Comparison of ENCODE assay signal across 1 cellular context in the genomic region with DNA sequence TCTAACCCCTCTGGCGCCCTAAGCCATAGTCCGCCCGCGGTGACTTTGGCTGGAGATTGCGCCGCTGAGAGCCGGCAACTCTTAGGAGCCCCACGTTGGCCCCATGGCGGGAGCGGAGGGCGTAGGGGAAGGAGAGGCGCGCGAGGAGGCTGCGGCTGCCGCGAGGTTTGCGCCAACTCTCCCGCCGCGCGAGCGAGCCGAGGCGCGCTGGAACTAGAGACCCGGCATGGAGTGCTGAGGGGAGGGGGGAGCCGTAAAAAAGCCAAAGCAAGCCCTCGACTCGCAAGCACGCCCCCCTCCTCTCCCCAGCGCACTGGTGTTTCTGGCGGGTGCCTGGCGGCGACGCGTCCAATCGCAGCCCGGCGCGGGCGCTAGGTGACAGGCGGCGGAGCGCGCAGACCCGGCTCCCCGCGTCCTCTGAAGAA.
TF ChIP-seq lines count a peak whose summit lies in the region.

A gene with protein sequence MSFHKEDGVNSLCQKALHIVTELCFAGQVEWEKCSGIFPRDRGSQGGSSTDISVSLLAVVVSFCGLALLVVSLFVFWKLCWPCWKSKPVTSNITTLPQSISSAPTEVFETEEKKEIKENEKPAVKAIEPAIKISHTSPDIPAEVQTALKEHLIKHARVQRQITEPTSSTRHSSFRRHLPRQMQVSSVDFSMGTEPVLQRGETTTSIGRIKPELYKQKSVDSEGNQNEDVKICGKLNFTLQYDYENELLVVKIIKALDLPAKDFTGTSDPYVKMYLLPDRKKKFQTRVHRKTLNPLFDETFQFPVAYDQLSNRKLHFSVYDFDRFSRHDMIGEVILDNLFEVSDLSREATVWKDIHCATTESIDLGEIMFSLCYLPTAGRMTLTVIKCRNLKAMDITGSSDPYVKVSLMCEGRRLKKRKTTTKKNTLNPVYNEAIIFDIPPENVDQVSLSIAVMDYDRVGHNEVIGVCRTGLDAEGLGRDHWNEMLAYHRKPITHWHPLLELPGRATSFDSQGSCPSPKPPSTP (minus strand): TSS at position 233 of the 425 bp plus-strand sequence. CDS start 297 bp downstream, outside the sequence.

TF ChIP-seq in H1, 55 proteins besides CTCF, POLR2A, EP300 and RAD21 (continued from another document):
- TF ChIP-seq SIX5 (IDR thresholded peaks at IDR 0.05; ENCODE audit: low read depth, low read length) (no peak), SIN3A (conservative IDR thresholded peaks at IDR 0.05 in 1 of 2, IDR thresholded peaks at IDR 0.05 in 1 of 2; ENCODE audit: low read depth in 1 of 2, low read length in 2 of 2) (no peak), HDAC2 (IDR thresholded peaks at IDR 0.05; ENCODE audit: borderline replicate concordance in 1 of 2, low read depth in 2 of 2, low read length in 2 of 2) (0 out of 4 replicates have a peak, but pooled peaks of 1 of the 2 experiments have one; percentile 16), SP4 (IDR thresholded peaks at IDR 0.05; ENCODE audit: low read length) (no peak), SUZ12 (IDR thresholded peaks at IDR 0.05; ENCODE audit: low read length) (no peak), POU5F1 (IDR thresholded peaks at IDR 0.05; ENCODE audit: low read depth, low read length) (no peak), ASH2L (IDR thresholded peaks at IDR 0.05; ENCODE audit: low read length) (peak; percentile 21), SIRT6 (IDR thresholded peaks at IDR 0.05; ENCODE audit: low read length) (no peak), RFX5 (IDR thresholded peaks at IDR 0.05; ENCODE audit: borderline replicate concordance, low read depth, low read length) (no peak), YY1 (IDR thresholded peaks at IDR 0.05; ENCODE audit: low read depth, low read length) (0 out of 2 replicates have a peak, but pooled peaks have one; percentile 9), POLR2AphosphoS5 (IDR thresholded peaks at IDR 0.05; ENCODE audit: low read depth, low read length) (no peak), CEBPB (IDR thresholded peaks at IDR 0.05; ENCODE audit: low read depth, low read length) (no peak), RNF2 (IDR thresholded peaks at IDR 0.05; ENCODE audit: borderline replicate concordance, low read depth, low read length, missing control alignments, poor library complexity, severe bottlenecking) (peak; percentile 23), CHD1 (IDR thresholded peaks at IDR 0.05; ENCODE audit: low read depth, low read length) (no peak), RXRA (IDR thresholded peaks at IDR 0.05; ENCODE audit: insufficient read depth, low read depth, low read length) (no peak), SP2 (IDR thresholded peaks at IDR 0.05; ENCODE audit: low read length) (no peak), GTF2F1 (IDR thresholded peaks at IDR 0.05; ENCODE audit: borderline replicate concordance, low read depth, low read length) (no peak), TCF12 (IDR thresholded peaks at IDR 0.05; ENCODE audit: low read depth, low read length) (no peak), TAF7 (optimal IDR thresholded peaks at IDR 0.05; ENCODE audit: borderline replicate concordance, low read depth, low read length) (no peak), BACH1 (IDR thresholded peaks at IDR 0.05; ENCODE audit: low read length) (no peak), ZNF274 (IDR thresholded peaks at IDR 0.05; ENCODE audit: borderline replicate concordance, extremely low read depth, low read length) (no peak), JUND (IDR thresholded peaks at IDR 0.05; ENCODE audit: low read length) (no peak)
- TF ChIP-seq, protein P1, sequence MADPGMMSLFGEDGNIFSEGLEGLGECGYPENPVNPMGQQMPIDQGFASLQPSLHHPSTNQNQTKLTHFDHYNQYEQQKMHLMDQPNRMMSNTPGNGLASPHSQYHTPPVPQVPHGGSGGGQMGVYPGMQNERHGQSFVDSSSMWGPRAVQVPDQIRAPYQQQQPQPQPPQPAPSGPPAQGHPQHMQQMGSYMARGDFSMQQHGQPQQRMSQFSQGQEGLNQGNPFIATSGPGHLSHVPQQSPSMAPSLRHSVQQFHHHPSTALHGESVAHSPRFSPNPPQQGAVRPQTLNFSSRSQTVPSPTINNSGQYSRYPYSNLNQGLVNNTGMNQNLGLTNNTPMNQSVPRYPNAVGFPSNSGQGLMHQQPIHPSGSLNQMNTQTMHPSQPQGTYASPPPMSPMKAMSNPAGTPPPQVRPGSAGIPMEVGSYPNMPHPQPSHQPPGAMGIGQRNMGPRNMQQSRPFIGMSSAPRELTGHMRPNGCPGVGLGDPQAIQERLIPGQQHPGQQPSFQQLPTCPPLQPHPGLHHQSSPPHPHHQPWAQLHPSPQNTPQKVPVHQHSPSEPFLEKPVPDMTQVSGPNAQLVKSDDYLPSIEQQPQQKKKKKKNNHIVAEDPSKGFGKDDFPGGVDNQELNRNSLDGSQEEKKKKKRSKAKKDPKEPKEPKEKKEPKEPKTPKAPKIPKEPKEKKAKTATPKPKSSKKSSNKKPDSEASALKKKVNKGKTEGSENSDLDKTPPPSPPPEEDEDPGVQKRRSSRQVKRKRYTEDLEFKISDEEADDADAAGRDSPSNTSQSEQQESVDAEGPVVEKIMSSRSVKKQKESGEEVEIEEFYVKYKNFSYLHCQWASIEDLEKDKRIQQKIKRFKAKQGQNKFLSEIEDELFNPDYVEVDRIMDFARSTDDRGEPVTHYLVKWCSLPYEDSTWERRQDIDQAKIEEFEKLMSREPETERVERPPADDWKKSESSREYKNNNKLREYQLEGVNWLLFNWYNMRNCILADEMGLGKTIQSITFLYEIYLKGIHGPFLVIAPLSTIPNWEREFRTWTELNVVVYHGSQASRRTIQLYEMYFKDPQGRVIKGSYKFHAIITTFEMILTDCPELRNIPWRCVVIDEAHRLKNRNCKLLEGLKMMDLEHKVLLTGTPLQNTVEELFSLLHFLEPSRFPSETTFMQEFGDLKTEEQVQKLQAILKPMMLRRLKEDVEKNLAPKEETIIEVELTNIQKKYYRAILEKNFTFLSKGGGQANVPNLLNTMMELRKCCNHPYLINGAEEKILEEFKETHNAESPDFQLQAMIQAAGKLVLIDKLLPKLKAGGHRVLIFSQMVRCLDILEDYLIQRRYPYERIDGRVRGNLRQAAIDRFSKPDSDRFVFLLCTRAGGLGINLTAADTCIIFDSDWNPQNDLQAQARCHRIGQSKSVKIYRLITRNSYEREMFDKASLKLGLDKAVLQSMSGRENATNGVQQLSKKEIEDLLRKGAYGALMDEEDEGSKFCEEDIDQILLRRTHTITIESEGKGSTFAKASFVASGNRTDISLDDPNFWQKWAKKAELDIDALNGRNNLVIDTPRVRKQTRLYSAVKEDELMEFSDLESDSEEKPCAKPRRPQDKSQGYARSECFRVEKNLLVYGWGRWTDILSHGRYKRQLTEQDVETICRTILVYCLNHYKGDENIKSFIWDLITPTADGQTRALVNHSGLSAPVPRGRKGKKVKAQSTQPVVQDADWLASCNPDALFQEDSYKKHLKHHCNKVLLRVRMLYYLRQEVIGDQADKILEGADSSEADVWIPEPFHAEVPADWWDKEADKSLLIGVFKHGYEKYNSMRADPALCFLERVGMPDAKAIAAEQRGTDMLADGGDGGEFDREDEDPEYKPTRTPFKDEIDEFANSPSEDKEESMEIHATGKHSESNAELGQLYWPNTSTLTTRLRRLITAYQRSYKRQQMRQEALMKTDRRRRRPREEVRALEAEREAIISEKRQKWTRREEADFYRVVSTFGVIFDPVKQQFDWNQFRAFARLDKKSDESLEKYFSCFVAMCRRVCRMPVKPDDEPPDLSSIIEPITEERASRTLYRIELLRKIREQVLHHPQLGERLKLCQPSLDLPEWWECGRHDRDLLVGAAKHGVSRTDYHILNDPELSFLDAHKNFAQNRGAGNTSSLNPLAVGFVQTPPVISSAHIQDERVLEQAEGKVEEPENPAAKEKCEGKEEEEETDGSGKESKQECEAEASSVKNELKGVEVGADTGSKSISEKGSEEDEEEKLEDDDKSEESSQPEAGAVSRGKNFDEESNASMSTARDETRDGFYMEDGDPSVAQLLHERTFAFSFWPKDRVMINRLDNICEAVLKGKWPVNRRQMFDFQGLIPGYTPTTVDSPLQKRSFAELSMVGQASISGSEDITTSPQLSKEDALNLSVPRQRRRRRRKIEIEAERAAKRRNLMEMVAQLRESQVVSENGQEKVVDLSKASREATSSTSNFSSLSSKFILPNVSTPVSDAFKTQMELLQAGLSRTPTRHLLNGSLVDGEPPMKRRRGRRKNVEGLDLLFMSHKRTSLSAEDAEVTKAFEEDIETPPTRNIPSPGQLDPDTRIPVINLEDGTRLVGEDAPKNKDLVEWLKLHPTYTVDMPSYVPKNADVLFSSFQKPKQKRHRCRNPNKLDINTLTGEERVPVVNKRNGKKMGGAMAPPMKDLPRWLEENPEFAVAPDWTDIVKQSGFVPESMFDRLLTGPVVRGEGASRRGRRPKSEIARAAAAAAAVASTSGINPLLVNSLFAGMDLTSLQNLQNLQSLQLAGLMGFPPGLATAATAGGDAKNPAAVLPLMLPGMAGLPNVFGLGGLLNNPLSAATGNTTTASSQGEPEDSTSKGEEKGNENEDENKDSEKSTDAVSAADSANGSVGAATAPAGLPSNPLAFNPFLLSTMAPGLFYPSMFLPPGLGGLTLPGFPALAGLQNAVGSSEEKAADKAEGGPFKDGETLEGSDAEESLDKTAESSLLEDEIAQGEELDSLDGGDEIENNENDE (IDR thresholded peaks at IDR 0.05; ENCODE audit: insufficient replicate concordance, low read length): no peak
- TF ChIP-seq, protein P2, sequence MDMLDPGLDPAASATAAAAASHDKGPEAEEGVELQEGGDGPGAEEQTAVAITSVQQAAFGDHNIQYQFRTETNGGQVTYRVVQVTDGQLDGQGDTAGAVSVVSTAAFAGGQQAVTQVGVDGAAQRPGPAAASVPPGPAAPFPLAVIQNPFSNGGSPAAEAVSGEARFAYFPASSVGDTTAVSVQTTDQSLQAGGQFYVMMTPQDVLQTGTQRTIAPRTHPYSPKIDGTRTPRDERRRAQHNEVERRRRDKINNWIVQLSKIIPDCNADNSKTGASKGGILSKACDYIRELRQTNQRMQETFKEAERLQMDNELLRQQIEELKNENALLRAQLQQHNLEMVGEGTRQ (IDR thresholded peaks at IDR 0.05; ENCODE audit: low read length): no peak
- TF ChIP-seq, protein P3, sequence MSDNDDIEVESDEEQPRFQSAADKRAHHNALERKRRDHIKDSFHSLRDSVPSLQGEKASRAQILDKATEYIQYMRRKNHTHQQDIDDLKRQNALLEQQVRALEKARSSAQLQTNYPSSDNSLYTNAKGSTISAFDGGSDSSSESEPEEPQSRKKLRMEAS (IDR thresholded peaks at IDR 0.05): peak; percentile 92
- TF ChIP-seq, protein P4, sequence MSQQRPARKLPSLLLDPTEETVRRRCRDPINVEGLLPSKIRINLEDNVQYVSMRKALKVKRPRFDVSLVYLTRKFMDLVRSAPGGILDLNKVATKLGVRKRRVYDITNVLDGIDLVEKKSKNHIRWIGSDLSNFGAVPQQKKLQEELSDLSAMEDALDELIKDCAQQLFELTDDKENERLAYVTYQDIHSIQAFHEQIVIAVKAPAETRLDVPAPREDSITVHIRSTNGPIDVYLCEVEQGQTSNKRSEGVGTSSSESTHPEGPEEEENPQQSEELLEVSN (IDR thresholded peaks at IDR 0.05): peak; percentile 97
TF ChIP-seq in H1: peak in this region for 10.
